Comparison of ENCODE assay signal across 8 cellular contexts in genomic region chr11:117178210-117179034, GRCh38. TPM values are rescaled to one million over a fixed set of nuclear protein-coding genes. Genes with fewer than 3 reads are reported as not detected.
DNase-seq lines count a peak whose midpoint lies in the region; ATAC-seq and TF ChIP-seq lines count a peak whose summit lies in the region.

SIDT2 (plus strand) TSS chr11:117178743; CDS start chr11:117179264, 521 bp downstream.

- TF ChIP-seq CTCF in CD8-positive, alpha-beta T cell (IDR thresholded peaks at IDR 0.05), result no peak
- peak; percentile 27 for TF ChIP-seq CTCF in lung (IDR thresholded peaks at IDR 0.05; ENCODE audit: control extremely low read depth, extremely low read depth)

- H3K27me3 ChIP-seq in CD8-positive, alpha-beta T cell (ENCODE audit: insufficient read depth, low read length), result no peaks in the 10 kb centered on the region
- no peaks in the 10 kb centered on the region for H3K27me3 ChIP-seq in lung (ENCODE audit: control insufficient read depth, insufficient read depth)

- no peaks in the 10 kb centered on the region for H3K27me3 Mint-ChIP-seq in CD8-positive, alpha-beta T cell (ENCODE audit: low read depth)

- peak within 1 kb of the TSS; percentile 57 for H3K4me3 ChIP-seq in CD8-positive, alpha-beta T cell (ENCODE audit: low read depth, low read length)
- H3K4me3 ChIP-seq in lung, result peak within 1 kb of the TSS; percentile 91

- 1 to 2% methylated on average over 51 of the region's 51 CpGs for WGBS in lung, 2 donors

- CTCF ChIA-PET in CD8-positive, alpha-beta T cell (lab: Charles Lee), result interaction anchor here (0.6 to 5.6 kb wide), 6 partner anchors 33 to 387 kb away, joined by 3 to 61 read pairs (median 4); partner anchors contain the start of genes APOA5, PCSK7 and RNF214

- no peaks in the 10 kb centered on the region for H3K9me3 ChIP-seq in CD8-positive, alpha-beta T cell (ENCODE audit: low read length)
- H3K9me3 ChIP-seq in lung (ENCODE audit: control insufficient read depth in 2 of 2, insufficient read depth in 1 of 2, low read length in 1 of 2), result no peaks in the 10 kb centered on the region

- intact Hi-C loops in CD8-positive, alpha-beta T cell (cut with DNase I, micrococcal nuclease), result loop anchor here (1.0 to 2.0 kb wide), 8 partner anchors 34 to 406 kb away; partner anchors contain the start of genes BUD13 (in 1 of the 2), CEP164 (in 1 of the 2), PAFAH1B2 (in 1 of the 2) and PCSK7 (in 1 of the 2)

- H3K4me1 ChIP-seq in CD8-positive, alpha-beta T cell (ENCODE audit: insufficient read depth, low read length), result peaks cover 24% of the 10 kb centered on the region
- H3K4me1 ChIP-seq in lung (ENCODE audit: control insufficient read depth in 2 of 2, insufficient read depth in 2 of 2, low read length in 2 of 2), result peaks cover 13 to 23% of the 10 kb centered on the region in 2 donors

- H3K4me1 Mint-ChIP-seq in CD8-positive, alpha-beta T cell (ENCODE audit: low read depth), result peaks cover 29% of the 10 kb centered on the region

- H3K36me3 ChIP-seq in CD8-positive, alpha-beta T cell (ENCODE audit: insufficient read depth, low read length), result no peaks in the 10 kb centered on the region
- peaks cover 0 to 10% of the 10 kb centered on the region in 2 donors for H3K36me3 ChIP-seq in lung (ENCODE audit: control insufficient read depth in 2 of 2, insufficient read depth in 2 of 2, low read length in 2 of 2)

- H3K36me3 Mint-ChIP-seq in CD8-positive, alpha-beta T cell, result peaks cover 10% of the 10 kb centered on the region

- peak within 1 kb of the TSS; percentile 50 for H3K27ac ChIP-seq in CD8-positive, alpha-beta T cell (ENCODE audit: low read depth, low read length)
- peak within 1 kb of the TSS; percentile 91 to 97 for H3K27ac ChIP-seq in lung (ENCODE audit: low read depth in 1 of 2, low read length in 1 of 2)

- peak; percentile 78 to 92 (median 89) for DNase-seq in CD8-positive, alpha-beta T cell
- peak; percentile 63 for DNase-seq in HS-5 (ENCODE audit: low read depth)
- peak; percentile 82 for DNase-seq in NK-92 treated with Interleukin-12 subunit alpha and Interleukin-12 subunit beta, amount 100 ng/mL, for 24 hours (lab: John Stamatoyannopoulos, UW)
- DNase-seq in activated CD8-positive, alpha-beta memory T cell treated with anti-CD3 and anti-CD28 coated beads for 24 hours, result peak; percentile 92
- peak; percentile 79 for DNase-seq in effector CD8-positive, alpha-beta T cell (lab: John Stamatoyannopoulos, UW)
- peak; percentile 92 for DNase-seq in lung (ENCODE audit: low spot score)
- peak; percentile 75 to 77 (median 75) for DNase-seq in stimulated activated CD4-positive, alpha-beta T cell treated with anti-CD3 and anti-CD28 coated beads, TNF-alpha, amount 100 ng/mL, for 4 hours (ENCODE audit: low read depth in 3 of 3)

- POLR2A ChIA-PET in CD8-positive, alpha-beta T cell (lab: Charles Lee), result interaction anchor here (0.6 to 4.2 kb wide), 11 partner anchors 8 to 406 kb away, joined by 3 to 32 read pairs (median 3); partner anchors contain the start of genes BUD13, CEP164, PAFAH1B2 and PCSK7

- peak; percentile 92 for ATAC-seq in CD8-positive, alpha-beta T cell
- ATAC-seq in GM19467 (IDR thresholded peaks at IDR 0.05; ENCODE audit: unreplicated experiment), result peak; percentile 89
- ATAC-seq in lung (ENCODE audit: insufficient read depth, low FRiP score), result peak; percentile 91

- peak within 1 kb of the TSS; percentile 96 for H3K4me3 Mint-ChIP-seq in CD8-positive, alpha-beta T cell

- H3K27ac Mint-ChIP-seq in CD8-positive, alpha-beta T cell, result peak within 1 kb of the TSS; percentile 97

- no peaks in the 10 kb centered on the region for H3K9me3 Mint-ChIP-seq in CD8-positive, alpha-beta T cell

RNA-seq across cellular contexts. Expression of gene SIDT2, which starts in this region (rescaled TPM):
- total RNA-seq in CD8-positive, alpha-beta T cell, result 100 to 1,000 TPM; 133 to 134 TPM
- total RNA-seq in lung, result 10 to 100 TPM; 25.4 to 84.8 TPM
- 10 to 100 TPM; 31.4 to 45.4 TPM for polyA plus RNA-seq in lung

Comparison
In these comparisons a context has a peak if more than half of its experiments do, and no peak if none do; other contexts are left out.
1. Peak in every context shown above with its lines: DNase-seq, ATAC-seq, H3K4me3 ChIP-seq and H3K27ac ChIP-seq.